8 cellular contexts compared by ENCODE assay signal in genomic region chr20:46021361-46022359, GRCh38. TPM values are rescaled to one million over a fixed set of nuclear protein-coding genes. Genes with fewer than 3 reads are reported as not detected.
A peak's percentile ranks its signal among the peaks of the same experiment; 100 is the strongest.
DNase-seq lines count a peak whose midpoint lies in the region; ATAC-seq and TF ChIP-seq lines count a peak whose summit lies in the region.

No MANE protein-coding gene starts in this region.

- ATAC-seq in GM18502 (IDR thresholded peaks at IDR 0.05; ENCODE audit: poor library complexity, unreplicated experiment) (no peak), GM18909 (IDR thresholded peaks at IDR 0.05; ENCODE audit: poor library complexity, unreplicated experiment) (no peak)

- WGBS in adrenal gland, 4 donors, result 6 to 13% (median 8%) methylated on average over 28 to 71 of the region's 71 CpGs

- H3K9me3 ChIP-seq in KOPT-K1 (ENCODE audit: insufficient read depth, low read length, poor library complexity, severe bottlenecking) (no peaks in the 10 kb centered on the region), Peyer's patch (no peaks in the 10 kb centered on the region), adrenal gland (replicated peaks in 1 of 3) (no peaks in the 10 kb centered on the region)

- peak overlapping the region; percentile 17 to 51 (median 44) for H3K4me3 ChIP-seq in Peyer's patch
- H3K4me3 ChIP-seq in adrenal gland, result peak overlapping the region in 2 of 4 donors; percentile 32 to 83
- H3K4me3 ChIP-seq in iPS-11a (ENCODE audit: low read depth, low read length), result peak overlapping the region; percentile 66

- peaks cover 0 to 11% of the 10 kb centered on the region in 2 donors for H3K27me3 ChIP-seq in Peyer's patch
- no peaks in the 10 kb centered on the region for H3K27me3 ChIP-seq in adrenal gland

- TF ChIP-seq CTCF in Peyer's patch (IDR thresholded peaks at IDR 0.05) (no peak), adrenal gland (IDR thresholded peaks at IDR 0.05) (peak in 1 of 6 experiments; percentile 7)

- H3K27ac ChIP-seq in KOPT-K1 (ENCODE audit: low read depth, low read length, poor library complexity, severe bottlenecking) (peak overlapping the region; percentile 34), Peyer's patch (no peak overlapping the region), adrenal gland (peak overlapping the region in 1 of 5 donors; percentile 76)

- TF ChIP-seq POLR2A in Peyer's patch (IDR thresholded peaks at IDR 0.05) (no peak), adrenal gland (IDR thresholded peaks at IDR 0.05) (no peak)

- H3K36me3 ChIP-seq in KOPT-K1 (ENCODE audit: insufficient read depth, low read length), result no peaks in the 10 kb centered on the region
- H3K36me3 ChIP-seq in Peyer's patch, result no peaks in the 10 kb centered on the region
- no peaks in the 10 kb centered on the region for H3K36me3 ChIP-seq in adrenal gland (replicated peaks in 1 of 2)

- intact Hi-C loops in adrenal gland (cut with DNase I), result loop anchor here (5.0 to 10.0 kb wide), 3 partner anchors 53 to 153 kb away; partner anchors contain the start of gene NCOA5 (in 1 of the 2)

- DNase-seq in DMS153 (lab: John Stamatoyannopoulos, UW) (peak; percentile 75), Peyer's patch (peak in 2 of 3 donors; percentile 25 to 63), adrenal gland (peak in 6 of 7 donors; percentile 68 to 85 (median 76))
- peak; percentile 68 for DNase-seq in stimulated activated CD4-positive, alpha-beta T cell treated with anti-CD3 and anti-CD28 coated beads, Interleukin-15, amount 100 ng/mL, for 24 hours

- peaks cover 0 to 21% (median 17%) of the 10 kb centered on the region in 4 donors for H3K4me1 ChIP-seq in Peyer's patch
- peaks cover 0 to 12% of the 10 kb centered on the region in 2 donors for H3K4me1 ChIP-seq in adrenal gland (replicated peaks in 1 of 2)

RNA-seq across cellular contexts. Expression of gene SLC12A5, which starts 7.4 kb away (rescaled TPM):
- not detected for total RNA-seq in Peyer's patch
- 10 to 100 TPM in 5 of 8 donors, 1 to 10 TPM in 2, under 1 TPM in 1; 0.30 to 24.5 (median 14.5) TPM for total RNA-seq in adrenal gland
- 100 to 1,000 TPM in 2 of 3 donors, 10 to 100 TPM in 1; 15.0 to 121 (median 120) TPM for polyA plus RNA-seq in adrenal gland

RNA-seq across cellular contexts. Expression of gene MMP9, which starts 13.0 kb away (rescaled TPM):
- total RNA-seq in Peyer's patch, result 1 to 10 TPM in 2 of 4 donors, not detected in 2; 1.1 to 2.5 TPM
- total RNA-seq in adrenal gland, result under 1 TPM in 7 of 8 donors, not detected in 1; 0.18 to 0.97 (median 0.37) TPM
- 1 to 10 TPM in 1 of 3 donors, under 1 TPM in 2; 0.07 to 1.2 (median 0.51) TPM for polyA plus RNA-seq in adrenal gland

RNA-seq across cellular contexts. Expression of gene ZNF335, which starts 49.7 kb away (rescaled TPM):
- 10 to 100 TPM; 34.3 to 60.1 (median 53.6) TPM for total RNA-seq in Peyer's patch
- total RNA-seq in adrenal gland, result 10 to 100 TPM; 11.1 to 29.9 (median 17.7) TPM
- polyA plus RNA-seq in adrenal gland, result 10 to 100 TPM in 2 of 3 donors, 1 to 10 TPM in 1; 5.4 to 45.1 (median 29.5) TPM
